ENCODE assay signal across 1 cellular context in the genomic region with DNA sequence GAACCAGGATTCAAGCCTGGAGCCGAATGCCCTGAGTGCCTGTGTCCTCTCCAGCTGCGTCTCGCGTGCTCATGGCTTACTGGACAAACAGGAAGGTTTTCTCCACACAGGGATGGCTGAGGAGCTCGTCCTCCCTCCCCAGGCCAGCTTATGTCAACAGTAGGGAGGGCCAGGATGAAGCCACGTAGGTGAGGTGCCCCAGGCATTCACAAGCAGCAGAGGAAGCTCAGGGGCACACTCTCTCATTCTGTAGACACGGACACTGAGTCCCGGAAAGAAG.
TF ChIP-seq lines count a peak whose summit lies in the region.

No MANE protein-coding gene starts in this region.

TF ChIP-seq in H1, 55 proteins besides CTCF, POLR2A, EP300 and RAD21 (continued from another document):
- TF ChIP-seq, protein P1, sequence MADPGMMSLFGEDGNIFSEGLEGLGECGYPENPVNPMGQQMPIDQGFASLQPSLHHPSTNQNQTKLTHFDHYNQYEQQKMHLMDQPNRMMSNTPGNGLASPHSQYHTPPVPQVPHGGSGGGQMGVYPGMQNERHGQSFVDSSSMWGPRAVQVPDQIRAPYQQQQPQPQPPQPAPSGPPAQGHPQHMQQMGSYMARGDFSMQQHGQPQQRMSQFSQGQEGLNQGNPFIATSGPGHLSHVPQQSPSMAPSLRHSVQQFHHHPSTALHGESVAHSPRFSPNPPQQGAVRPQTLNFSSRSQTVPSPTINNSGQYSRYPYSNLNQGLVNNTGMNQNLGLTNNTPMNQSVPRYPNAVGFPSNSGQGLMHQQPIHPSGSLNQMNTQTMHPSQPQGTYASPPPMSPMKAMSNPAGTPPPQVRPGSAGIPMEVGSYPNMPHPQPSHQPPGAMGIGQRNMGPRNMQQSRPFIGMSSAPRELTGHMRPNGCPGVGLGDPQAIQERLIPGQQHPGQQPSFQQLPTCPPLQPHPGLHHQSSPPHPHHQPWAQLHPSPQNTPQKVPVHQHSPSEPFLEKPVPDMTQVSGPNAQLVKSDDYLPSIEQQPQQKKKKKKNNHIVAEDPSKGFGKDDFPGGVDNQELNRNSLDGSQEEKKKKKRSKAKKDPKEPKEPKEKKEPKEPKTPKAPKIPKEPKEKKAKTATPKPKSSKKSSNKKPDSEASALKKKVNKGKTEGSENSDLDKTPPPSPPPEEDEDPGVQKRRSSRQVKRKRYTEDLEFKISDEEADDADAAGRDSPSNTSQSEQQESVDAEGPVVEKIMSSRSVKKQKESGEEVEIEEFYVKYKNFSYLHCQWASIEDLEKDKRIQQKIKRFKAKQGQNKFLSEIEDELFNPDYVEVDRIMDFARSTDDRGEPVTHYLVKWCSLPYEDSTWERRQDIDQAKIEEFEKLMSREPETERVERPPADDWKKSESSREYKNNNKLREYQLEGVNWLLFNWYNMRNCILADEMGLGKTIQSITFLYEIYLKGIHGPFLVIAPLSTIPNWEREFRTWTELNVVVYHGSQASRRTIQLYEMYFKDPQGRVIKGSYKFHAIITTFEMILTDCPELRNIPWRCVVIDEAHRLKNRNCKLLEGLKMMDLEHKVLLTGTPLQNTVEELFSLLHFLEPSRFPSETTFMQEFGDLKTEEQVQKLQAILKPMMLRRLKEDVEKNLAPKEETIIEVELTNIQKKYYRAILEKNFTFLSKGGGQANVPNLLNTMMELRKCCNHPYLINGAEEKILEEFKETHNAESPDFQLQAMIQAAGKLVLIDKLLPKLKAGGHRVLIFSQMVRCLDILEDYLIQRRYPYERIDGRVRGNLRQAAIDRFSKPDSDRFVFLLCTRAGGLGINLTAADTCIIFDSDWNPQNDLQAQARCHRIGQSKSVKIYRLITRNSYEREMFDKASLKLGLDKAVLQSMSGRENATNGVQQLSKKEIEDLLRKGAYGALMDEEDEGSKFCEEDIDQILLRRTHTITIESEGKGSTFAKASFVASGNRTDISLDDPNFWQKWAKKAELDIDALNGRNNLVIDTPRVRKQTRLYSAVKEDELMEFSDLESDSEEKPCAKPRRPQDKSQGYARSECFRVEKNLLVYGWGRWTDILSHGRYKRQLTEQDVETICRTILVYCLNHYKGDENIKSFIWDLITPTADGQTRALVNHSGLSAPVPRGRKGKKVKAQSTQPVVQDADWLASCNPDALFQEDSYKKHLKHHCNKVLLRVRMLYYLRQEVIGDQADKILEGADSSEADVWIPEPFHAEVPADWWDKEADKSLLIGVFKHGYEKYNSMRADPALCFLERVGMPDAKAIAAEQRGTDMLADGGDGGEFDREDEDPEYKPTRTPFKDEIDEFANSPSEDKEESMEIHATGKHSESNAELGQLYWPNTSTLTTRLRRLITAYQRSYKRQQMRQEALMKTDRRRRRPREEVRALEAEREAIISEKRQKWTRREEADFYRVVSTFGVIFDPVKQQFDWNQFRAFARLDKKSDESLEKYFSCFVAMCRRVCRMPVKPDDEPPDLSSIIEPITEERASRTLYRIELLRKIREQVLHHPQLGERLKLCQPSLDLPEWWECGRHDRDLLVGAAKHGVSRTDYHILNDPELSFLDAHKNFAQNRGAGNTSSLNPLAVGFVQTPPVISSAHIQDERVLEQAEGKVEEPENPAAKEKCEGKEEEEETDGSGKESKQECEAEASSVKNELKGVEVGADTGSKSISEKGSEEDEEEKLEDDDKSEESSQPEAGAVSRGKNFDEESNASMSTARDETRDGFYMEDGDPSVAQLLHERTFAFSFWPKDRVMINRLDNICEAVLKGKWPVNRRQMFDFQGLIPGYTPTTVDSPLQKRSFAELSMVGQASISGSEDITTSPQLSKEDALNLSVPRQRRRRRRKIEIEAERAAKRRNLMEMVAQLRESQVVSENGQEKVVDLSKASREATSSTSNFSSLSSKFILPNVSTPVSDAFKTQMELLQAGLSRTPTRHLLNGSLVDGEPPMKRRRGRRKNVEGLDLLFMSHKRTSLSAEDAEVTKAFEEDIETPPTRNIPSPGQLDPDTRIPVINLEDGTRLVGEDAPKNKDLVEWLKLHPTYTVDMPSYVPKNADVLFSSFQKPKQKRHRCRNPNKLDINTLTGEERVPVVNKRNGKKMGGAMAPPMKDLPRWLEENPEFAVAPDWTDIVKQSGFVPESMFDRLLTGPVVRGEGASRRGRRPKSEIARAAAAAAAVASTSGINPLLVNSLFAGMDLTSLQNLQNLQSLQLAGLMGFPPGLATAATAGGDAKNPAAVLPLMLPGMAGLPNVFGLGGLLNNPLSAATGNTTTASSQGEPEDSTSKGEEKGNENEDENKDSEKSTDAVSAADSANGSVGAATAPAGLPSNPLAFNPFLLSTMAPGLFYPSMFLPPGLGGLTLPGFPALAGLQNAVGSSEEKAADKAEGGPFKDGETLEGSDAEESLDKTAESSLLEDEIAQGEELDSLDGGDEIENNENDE (IDR thresholded peaks at IDR 0.05; ENCODE audit: insufficient replicate concordance, low read length) = no peak
- TF ChIP-seq ASH2L (IDR thresholded peaks at IDR 0.05; ENCODE audit: low read length) = no peak
- TF ChIP-seq MAFK (IDR thresholded peaks at IDR 0.05; ENCODE audit: low read depth, low read length) = no peak
- no peak for TF ChIP-seq SRF (IDR thresholded peaks at IDR 0.05; ENCODE audit: low read depth, low read length)
- TF ChIP-seq SIX5 (IDR thresholded peaks at IDR 0.05; ENCODE audit: low read depth, low read length) = no peak
- TF ChIP-seq ATF2 (IDR thresholded peaks at IDR 0.05; ENCODE audit: low read length) = no peak
